Comparison of ENCODE assay signal across 21 cellular contexts in genomic region chr10:20991526-20991925, GRCh38.
"Had no signal": no experiment of that assay in that cellular context is flagged by ENCODE, and none has a peak within 500 bp of the region (broad histone marks: within the 10 kb centered on the region; RNA-seq: fewer than 3 reads in every experiment).

No MANE protein-coding gene starts in this region.

- H3K27ac ChIP-seq: adrenal gland, SJSA1 had no signal

- ATAC-seq: activated CD4-positive, CD25-positive, alpha-beta regulatory T cell treated with anti-CD3 and anti-CD28 coated beads, Interleukin-2, amount 50 U/mL, for 24 hours; activated CD8-positive, alpha-beta T cell treated with anti-CD3 and anti-CD28 coated beads for 36 hours; SK-N-SH treated with all-trans-retinoic acid at 6 μM for 48 hours had no signal

- FAIRE-seq: colon had no signal

- H3K27me3 ChIP-seq: adrenal gland, SJSA1 had no signal

- H3K36me3 ChIP-seq: adrenal gland, SJSA1 had no signal

- DNase-seq: activated CD4-positive, alpha-beta T cell treated with anti-CD3 and anti-CD28 coated beads for 4 hours; activated CD8-positive, alpha-beta memory T cell treated with anti-CD3 and anti-CD28 coated beads, Interleukin-2, amount 50 U/mL, for 48 hours; activated CD8-positive, alpha-beta T cell treated with anti-CD3 and anti-CD28 coated beads for 36 hours; activated naive CD4-positive, alpha-beta T cell treated with anti-CD3 and anti-CD28 coated beads, Interleukin-2, amount 50 U/mL, for 16 hours; activated naive CD8-positive, alpha-beta T cell treated with anti-CD3 and anti-CD28 coated beads, Interleukin-2, amount 10 ng/mL, durations not matched to agents 7 days and 5 days; activated T-cell treated with anti-CD3 and anti-CD28 coated beads, Interleukin-2, amount 50 U/mL, for 1 hour; adrenal gland; anterior cingulate cortex; cerebellar nuclear complex; Kasumi-1; NCI-H1105 treated with DMSO at 0.1 percent for 48 hours; NCI-H1436 treated with DMSO at 0.1 percent for 48 hours; NCI-H1930; NCI-H2107; NCI-H2171 treated with DMSO at 0.1 percent for 48 hours; NCI-H226; NCI-H82 had no signal

- H3K9me3 ChIP-seq: adrenal gland, SJSA1 had no signal

- H3K4me3 ChIP-seq: adrenal gland, SJSA1 had no signal
